In genomic region chr4:117096462-117096861, GRCh38 we compare ENCODE assay signal across 2 cellular contexts.
TF ChIP-seq lines count a peak whose summit lies in the region.

No MANE protein-coding gene starts in this region.

TF ChIP-seq in SK-N-SH, 30 proteins besides CTCF, POLR2A, EP300 and RAD21 (continued from another document):
- no peak for TF ChIP-seq ZBTB33 (IDR thresholded peaks at IDR 0.05; ENCODE audit: borderline replicate concordance, low read depth)
- TF ChIP-seq PBX3 (IDR thresholded peaks at IDR 0.05) = no peak
- no peak for TF ChIP-seq GATA2 (CRISPR knock-in tag; IDR thresholded peaks at IDR 0.05)
- TF ChIP-seq RFX5 (IDR thresholded peaks at IDR 0.05; ENCODE audit: low read length) = no peak
- no peak for TF ChIP-seq IRF3 (IDR thresholded peaks at IDR 0.05; ENCODE audit: low read depth, low read length)
- no peak for TF ChIP-seq RXRA (IDR thresholded peaks at IDR 0.05; ENCODE audit: borderline replicate concordance, low read depth)
- no peak for TF ChIP-seq REST (IDR thresholded peaks at IDR 0.05; ENCODE audit: low read depth, low read length)
- no peak for TF ChIP-seq EZH2phosphoT487 (IDR thresholded peaks at IDR 0.05; ENCODE audit: borderline replicate concordance, low read depth)
- no peak for TF ChIP-seq RCOR1 (IDR thresholded peaks at IDR 0.05; ENCODE audit: low read length)
- no peak for TF ChIP-seq SMC3 (IDR thresholded peaks at IDR 0.05; ENCODE audit: low read depth, low read length)
- TF ChIP-seq JUND (IDR thresholded peaks at IDR 0.05) = no peak
- no peak for TF ChIP-seq MAX (IDR thresholded peaks at IDR 0.05; ENCODE audit: low read depth)
- no peak for TF ChIP-seq MXI1 (IDR thresholded peaks at IDR 0.05; ENCODE audit: low read depth, low read length)
- TF ChIP-seq NRF1 (IDR thresholded peaks at IDR 0.05; ENCODE audit: low read depth, low read length) = no peak

TF ChIP-seq in SK-N-SH treated with all-trans-retinoic acid at 6 μM for 48 hours, 23 proteins besides CTCF, POLR2A, EP300 and RAD21 (continued from another document):
- TF ChIP-seq TSHZ2 (CRISPR knock-in tag; IDR thresholded peaks at IDR 0.05) = no peak
- no peak for TF ChIP-seq ZNF565 (CRISPR knock-in tag; conservative IDR thresholded peaks at IDR 0.05; ENCODE audit: low read depth)
- TF ChIP-seq PPARA (CRISPR knock-in tag; IDR thresholded peaks at IDR 0.05; ENCODE audit: borderline replicate concordance) = no peak
